1 cellular context compared by ENCODE assay signal in the genomic region with DNA sequence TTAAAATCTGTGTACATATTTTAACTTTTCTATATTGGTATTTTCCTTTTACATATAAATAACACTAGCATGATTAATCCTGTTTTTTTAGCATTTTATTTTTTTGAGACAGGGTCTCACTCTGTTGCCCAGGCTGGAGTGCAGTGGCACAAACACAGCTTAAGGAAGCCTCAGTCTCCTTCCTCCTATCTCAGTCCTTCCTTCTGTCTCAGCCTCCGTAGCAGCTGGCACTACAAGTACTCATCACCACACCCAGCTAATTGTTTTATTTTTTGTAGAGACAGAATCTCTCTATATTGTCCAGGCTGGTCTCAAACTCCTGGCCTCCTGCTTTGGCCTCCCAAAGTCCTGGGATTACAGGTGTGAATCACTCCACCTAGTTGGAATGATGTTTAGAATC.
TF ChIP-seq lines count a peak whose summit lies in the region.

No MANE protein-coding gene starts in this region.

TF ChIP-seq in HepG2, 621 proteins besides CTCF, POLR2A, EP300 and RAD21:
- TF ChIP-seq KDM6A (CRISPR knock-in tag; IDR thresholded peaks at IDR 0.05; ENCODE audit: low read depth): no peak
- TF ChIP-seq CC2D1A (CRISPR knock-in tag; IDR thresholded peaks at IDR 0.05): no peak
- no peak for TF ChIP-seq ZNF501 (CRISPR knock-in tag; IDR thresholded peaks at IDR 0.05)
- TF ChIP-seq, protein P1, sequence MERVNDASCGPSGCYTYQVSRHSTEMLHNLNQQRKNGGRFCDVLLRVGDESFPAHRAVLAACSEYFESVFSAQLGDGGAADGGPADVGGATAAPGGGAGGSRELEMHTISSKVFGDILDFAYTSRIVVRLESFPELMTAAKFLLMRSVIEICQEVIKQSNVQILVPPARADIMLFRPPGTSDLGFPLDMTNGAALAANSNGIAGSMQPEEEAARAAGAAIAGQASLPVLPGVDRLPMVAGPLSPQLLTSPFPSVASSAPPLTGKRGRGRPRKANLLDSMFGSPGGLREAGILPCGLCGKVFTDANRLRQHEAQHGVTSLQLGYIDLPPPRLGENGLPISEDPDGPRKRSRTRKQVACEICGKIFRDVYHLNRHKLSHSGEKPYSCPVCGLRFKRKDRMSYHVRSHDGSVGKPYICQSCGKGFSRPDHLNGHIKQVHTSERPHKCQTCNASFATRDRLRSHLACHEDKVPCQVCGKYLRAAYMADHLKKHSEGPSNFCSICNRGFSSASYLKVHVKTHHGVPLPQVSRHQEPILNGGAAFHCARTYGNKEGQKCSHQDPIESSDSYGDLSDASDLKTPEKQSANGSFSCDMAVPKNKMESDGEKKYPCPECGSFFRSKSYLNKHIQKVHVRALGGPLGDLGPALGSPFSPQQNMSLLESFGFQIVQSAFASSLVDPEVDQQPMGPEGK (CRISPR knock-in tag; IDR thresholded peaks at IDR 0.05): no peak
- TF ChIP-seq, protein P2, sequence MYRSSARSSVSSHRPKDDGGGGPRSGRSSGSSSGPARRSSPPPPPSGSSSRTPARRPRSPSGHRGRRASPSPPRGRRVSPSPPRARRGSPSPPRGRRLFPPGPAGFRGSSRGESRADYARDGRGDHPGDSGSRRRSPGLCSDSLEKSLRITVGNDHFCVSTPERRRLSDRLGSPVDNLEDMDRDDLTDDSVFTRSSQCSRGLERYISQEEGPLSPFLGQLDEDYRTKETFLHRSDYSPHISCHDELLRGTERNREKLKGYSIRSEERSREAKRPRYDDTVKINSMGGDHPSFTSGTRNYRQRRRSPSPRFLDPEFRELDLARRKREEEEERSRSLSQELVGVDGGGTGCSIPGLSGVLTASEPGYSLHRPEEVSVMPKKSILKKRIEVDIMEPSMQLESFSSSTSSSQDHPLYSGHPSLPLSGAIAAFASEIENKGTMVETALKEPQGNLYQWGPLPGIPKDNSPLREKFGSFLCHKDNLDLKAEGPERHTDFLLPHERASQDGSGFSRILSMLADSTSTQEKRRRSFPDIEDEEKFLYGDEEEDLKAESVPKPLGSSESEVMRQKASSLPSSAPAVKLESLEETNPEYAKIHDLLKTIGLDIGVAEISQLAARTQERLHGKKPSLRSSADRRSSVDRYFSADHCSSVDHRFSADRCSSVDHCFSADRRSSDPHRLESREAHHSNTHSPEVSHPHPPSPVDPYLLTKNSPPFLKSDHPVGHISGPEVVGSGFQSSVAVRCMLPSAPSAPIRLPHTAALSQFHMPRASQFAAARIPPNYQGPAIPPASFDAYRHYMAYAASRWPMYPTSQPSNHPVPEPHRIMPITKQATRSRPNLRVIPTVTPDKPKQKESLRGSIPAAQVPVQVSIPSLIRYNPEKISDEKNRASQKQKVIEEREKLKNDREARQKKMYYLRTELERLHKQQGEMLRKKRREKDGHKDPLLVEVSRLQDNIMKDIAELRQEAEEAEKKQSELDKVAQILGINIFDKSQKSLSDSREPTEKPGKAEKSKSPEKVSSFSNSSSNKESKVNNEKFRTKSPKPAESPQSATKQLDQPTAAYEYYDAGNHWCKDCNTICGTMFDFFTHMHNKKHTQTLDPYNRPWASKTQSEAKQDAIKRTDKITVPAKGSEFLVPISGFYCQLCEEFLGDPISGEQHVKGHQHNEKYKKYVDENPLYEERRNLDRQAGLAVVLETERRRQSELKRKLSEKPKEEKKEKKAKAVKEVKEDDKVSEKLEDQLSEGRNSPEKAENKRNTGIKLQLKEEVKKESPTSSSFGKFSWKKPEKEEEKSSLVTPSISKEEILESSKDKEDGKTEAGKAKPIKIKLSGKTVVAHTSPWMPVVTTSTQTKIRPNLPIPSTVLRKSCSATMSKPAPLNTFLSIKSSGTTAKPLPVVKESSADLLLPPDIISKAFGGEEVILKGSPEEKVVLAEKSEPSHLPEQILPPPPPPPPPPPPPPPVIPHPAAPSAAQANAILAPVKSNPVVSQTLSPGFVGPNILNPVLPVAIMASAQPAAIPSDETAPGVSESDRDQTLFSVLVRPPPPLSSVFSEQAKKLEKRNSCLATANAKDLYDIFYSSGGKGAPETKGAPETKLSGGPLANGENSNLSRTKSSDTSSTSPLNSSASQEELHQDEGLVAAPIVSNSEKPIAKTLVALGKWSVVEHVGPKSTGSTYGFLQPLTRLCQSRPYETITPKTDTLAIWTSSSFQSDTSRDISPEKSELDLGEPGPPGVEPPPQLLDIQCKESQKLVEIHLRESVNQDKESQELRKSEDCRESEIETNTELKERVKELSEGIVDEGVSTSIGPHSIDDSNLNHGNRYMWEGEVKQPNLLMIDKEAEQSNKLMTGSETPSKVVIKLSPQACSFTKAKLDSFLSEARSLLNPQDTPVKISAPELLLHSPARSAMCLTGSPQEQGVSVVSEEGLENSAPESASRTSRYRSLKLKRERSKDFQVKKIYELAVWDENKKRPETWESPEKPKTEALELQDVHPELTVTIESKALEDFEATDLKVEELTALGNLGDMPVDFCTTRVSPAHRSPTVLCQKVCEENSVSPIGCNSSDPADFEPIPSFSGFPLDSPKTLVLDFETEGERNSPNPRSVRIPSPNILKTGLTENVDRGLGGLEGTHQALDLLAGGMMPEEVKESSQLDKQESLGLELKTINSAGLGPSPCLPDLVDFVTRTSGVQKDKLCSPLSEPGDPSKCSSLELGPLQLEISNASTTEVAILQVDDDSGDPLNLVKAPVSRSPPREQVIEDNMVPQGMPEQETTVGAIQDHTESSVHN (CRISPR knock-in tag; IDR thresholded peaks at IDR 0.05): no peak
- no peak for TF ChIP-seq SIX4 (CRISPR knock-in tag; IDR thresholded peaks at IDR 0.05)
